Comparison of ENCODE assay signal across 8 cellular contexts in genomic region chr1:19596719-19597462, GRCh38. TPM values are rescaled to one million over a fixed set of nuclear protein-coding genes. Genes with fewer than 3 reads are reported as not detected.
A peak's percentile ranks its signal among the peaks of the same experiment; 100 is the strongest.
DNase-seq lines count a peak whose midpoint lies in the region; ATAC-seq lines count a peak whose summit lies in the region.

No MANE protein-coding gene starts in this region.

- H3K4me3 ChIP-seq in endocrine pancreas (ENCODE audit: control insufficient read depth, insufficient read depth, low read length): peak overlapping the region; percentile 87
- H3K4me3 ChIP-seq in mesenchymal stem cell (ENCODE audit: insufficient read depth in 1 of 2, low read depth in 1 of 2, low read length in 2 of 2): peak overlapping the region; percentile 83 to 90

- DNase-seq in Caki2 (ENCODE audit: low read depth) (peak; percentile 96), HUDEP-2 (lab: John Stamatoyannopoulos, UW; ENCODE audit: unreplicated experiment in 76 of 76) (peak in 75 of 76 experiments; percentile 31 to 99 (median 95)), NOMO-1 treated with dmso at 0.1 percent for 144 hours (lab: John Stamatoyannopoulos, UW; ENCODE audit: unreplicated experiment) (peak; percentile 98), mesenchymal stem cell (peak; percentile 99)
- peak; percentile 99 for DNase-seq in activated CD8-positive, alpha-beta memory T cell treated with anti-CD3 and anti-CD28 coated beads, Interleukin-2, amount 50 U/mL, for 1 hour (ENCODE audit: extremely low read depth)
- peak; percentile 90 for DNase-seq in stimulated activated CD8-positive, alpha-beta memory T cell treated with anti-CD3 and anti-CD28 coated beads, Interleukin-12 subunit alpha, Interleukin-12 subunit beta, amount 100 ng/mL, for 24 hours (ENCODE audit: extremely low read depth)

- H4K91ac ChIP-seq in mesenchymal stem cell (ENCODE audit: low read length): peak overlapping the region; percentile 62

- H3K14ac ChIP-seq in mesenchymal stem cell (ENCODE audit: low read length in 2 of 2): peak overlapping the region in 1 of 2 experiments; percentile 74

- peak overlapping the region; percentile 87 for H3K27ac ChIP-seq in mesenchymal stem cell (ENCODE audit: low read length, poor library complexity, severe bottlenecking)

- no peak overlapping the region for H2AK5ac ChIP-seq in mesenchymal stem cell (ENCODE audit: low read length, severe bottlenecking)

- peak overlapping the region; percentile 80 for H2AFZ ChIP-seq in mesenchymal stem cell (ENCODE audit: low read depth, low read length)

- H3K27me3 ChIP-seq in endocrine pancreas (ENCODE audit: control insufficient read depth, insufficient read depth, low read length): no peaks in the 10 kb centered on the region
- H3K27me3 ChIP-seq in mesenchymal stem cell (ENCODE audit: control insufficient read depth in 1 of 2, insufficient read depth in 1 of 2, low read length in 2 of 2): no peaks in the 10 kb centered on the region

- H3K4ac ChIP-seq in mesenchymal stem cell (ENCODE audit: low read depth in 1 of 2, low read length in 2 of 2): peak overlapping the region; percentile 24 to 86

- H2BK5ac ChIP-seq in mesenchymal stem cell (ENCODE audit: low read depth, low read length, poor library complexity, severe bottlenecking): peak overlapping the region; percentile 60

- peak overlapping the region; percentile 1 for H2BK120ac ChIP-seq in mesenchymal stem cell (ENCODE audit: low read depth, low read length)

- H3K4me1 ChIP-seq in endocrine pancreas (ENCODE audit: control insufficient read depth, insufficient read depth, low read length) (no peaks in the 10 kb centered on the region), mesenchymal stem cell (ENCODE audit: control insufficient read depth, insufficient read depth, low read depth, low read length) (peaks cover 1% of the 10 kb centered on the region)

- WGBS in mesenchymal stem cell: under 1% methylated on average over 57 of the region's 60 CpGs

- in situ Hi-C loops in Caki2 (cut with HindIII; ENCODE audit: low pct_unique_long_range_greater_than_20kb, low sequenced_read_pairs): no loop called here

- peak overlapping the region in 1 of 2 experiments; percentile 59 for H2BK12ac ChIP-seq in mesenchymal stem cell (ENCODE audit: low read length in 2 of 2)

- no peak overlapping the region for H3K23ac ChIP-seq in mesenchymal stem cell (ENCODE audit: low read length in 2 of 2)

- H3K9ac ChIP-seq in endocrine pancreas (ENCODE audit: control insufficient read depth, insufficient read depth, low read length) (peak overlapping the region; percentile 77), mesenchymal stem cell (ENCODE audit: low read length) (peak overlapping the region; percentile 99)

- peak; percentile 86 for ATAC-seq in GM21390 (IDR thresholded peaks at IDR 0.05; ENCODE audit: unreplicated experiment)

- H3K36me3 ChIP-seq in endocrine pancreas (ENCODE audit: control insufficient read depth, insufficient read depth, low read length): no peaks in the 10 kb centered on the region
- H3K36me3 ChIP-seq in mesenchymal stem cell (ENCODE audit: control insufficient read depth in 1 of 2, insufficient read depth in 2 of 2, low read depth in 1 of 2, low read length in 2 of 2): peaks cover 3 to 22% of the 10 kb centered on the region in 2 experiments

- no peaks in the 10 kb centered on the region for H3K79me1 ChIP-seq in mesenchymal stem cell (replicated peaks; ENCODE audit: low read length, poor library complexity, severe bottlenecking)

- peak overlapping the region; percentile 83 for H4K8ac ChIP-seq in mesenchymal stem cell (ENCODE audit: low read length)

- peak overlapping the region; percentile 73 for H2BK15ac ChIP-seq in mesenchymal stem cell (ENCODE audit: low read depth, poor library complexity, severe bottlenecking)

- peak overlapping the region; percentile 90 for H3K4me2 ChIP-seq in mesenchymal stem cell (ENCODE audit: low read length, poor library complexity, severe bottlenecking)

- H3K18ac ChIP-seq in mesenchymal stem cell (ENCODE audit: low read depth in 1 of 2, low read length in 2 of 2): peak overlapping the region; percentile 40 to 88

- H3K9me3 ChIP-seq in endocrine pancreas (ENCODE audit: control insufficient read depth, low read length) (no peaks in the 10 kb centered on the region), mesenchymal stem cell (ENCODE audit: control insufficient read depth, low read length) (no peaks in the 10 kb centered on the region)

RNA-seq across cellular contexts. Expression of gene NBL1, which starts 47.2 kb away (rescaled TPM):
- total RNA-seq in Caki2 (2014; rRNA removed; shearing (Covaris generic); ENCODE audit: low replicate concordance): 135 and 160 TPM in 2 replicates
- 59.5 TPM for polyA plus RNA-seq in mesenchymal stem cell (2013, experiment 1 of 2)
- polyA plus RNA-seq in mesenchymal stem cell (2013, experiment 2 of 2): 63.3 TPM

Comparison
In these comparisons a context has a peak if more than half of its experiments do, and no peak if none do; other contexts are left out.
1. Peak in every context shown above with its lines: DNase-seq, ATAC-seq, H3K4me3 ChIP-seq and H3K27ac ChIP-seq.